8 cellular contexts compared by ENCODE assay signal in genomic region chr20:45935416-45936046, GRCh38. TPM values are rescaled to one million over a fixed set of nuclear protein-coding genes. Genes with fewer than 3 reads are reported as not detected.
DNase-seq lines count a peak whose midpoint lies in the region; ATAC-seq and TF ChIP-seq lines count a peak whose summit lies in the region.

No MANE protein-coding gene starts in this region.

- peaks cover 0 to 43% (median 35%) of the 10 kb centered on the region in 9 donors for H3K36me3 ChIP-seq in heart left ventricle

- DNase-seq in activated B cell treated with CpG ODN at 0.5 μM for 24 hours: no peak
- no peak for DNase-seq in heart left ventricle
- DNase-seq in retinal pigment epithelial cell (ENCODE audit: low read depth): no peak
- DNase-seq in hepatic stellate cell (ENCODE audit: low spot score): no peak
- no peak for DNase-seq in NCI-H1092 treated with DMSO at 0.1 percent for 48 hours (lab: John Stamatoyannopoulos, UW)
- DNase-seq in stimulated activated CD8-positive, alpha-beta memory T cell treated with anti-CD3 and anti-CD28 coated beads, Interleukin-4, amount 100 ng/mL, for 48 hours: no peak

- H3K27ac Mint-ChIP-seq in activated B cell treated with CpG ODN at 0.5 μM for 24 hours: peak overlapping the region; percentile 98

- H3K9me3 ChIP-seq in heart left ventricle: no peaks in the 10 kb centered on the region

- TF ChIP-seq CTCF in activated B cell treated with CpG ODN at 0.5 μM for 24 hours (IDR thresholded peaks at IDR 0.05) (no peak), heart left ventricle (IDR thresholded peaks at IDR 0.05) (no peak), retinal pigment epithelial cell (conservative IDR thresholded peaks at IDR 0.05; ENCODE audit: low read depth, low read length) (no peak)

- H3K27ac ChIP-seq in heart left ventricle: peak overlapping the region; percentile 79 to 100 (median 100)

- POLR2A ChIA-PET in activated B cell treated with CpG ODN at 0.5 μM for 24 hours (lab: Charles Lee): interaction anchor here (0.6 to 6.4 kb wide), 31 partner anchors 9 to 968 kb away, joined by 3 to 110 read pairs (median 5); partner anchors contain the start of genes ACOT8, CTSA, DNTTIP1 and ELMO2

- H3K36me3 Mint-ChIP-seq in activated B cell treated with CpG ODN at 0.5 μM for 24 hours (ENCODE audit: low read depth): peaks cover 48% of the 10 kb centered on the region

- CTCF ChIA-PET in activated B cell treated with CpG ODN at 0.5 μM for 24 hours (lab: Charles Lee): interaction anchor here (1.8 to 3.0 kb wide), 2 partner anchors 35 to 44 kb away, joined by 7 to 15 read pairs; partner anchors contain the start of genes CTSA and NEURL2

- no peaks in the 10 kb centered on the region for H3K27me3 ChIP-seq in heart left ventricle

- H3K9me3 Mint-ChIP-seq in activated B cell treated with CpG ODN at 0.5 μM for 24 hours: no peaks in the 10 kb centered on the region

- TF ChIP-seq POLR2A in heart left ventricle (IDR thresholded peaks at IDR 0.05): no peak

- peaks cover 0 to 28% (median 20%) of the 10 kb centered on the region in 12 donors for H3K4me1 ChIP-seq in heart left ventricle

- intact Hi-C loops in activated B cell treated with CpG ODN at 0.5 μM for 24 hours (cut with micrococcal nuclease): loop anchor here (1.0 kb wide), 8 partner anchors 24 to 143 kb away; partner anchors contain the start of genes ACOT8, CTSA, NEURL2 and UBE2C
- intact Hi-C loops in heart left ventricle (cut with DNase I): loop anchor here in 7 of 10 donors (1.0 to 10.0 kb wide), 8 partner anchors 25 to 101 kb away; partner anchors contain the start of genes CTSA (in 3 of the 7), NEURL2 (in 3 of the 7), SNX21 (in 2 of the 7) and ACOT8 (in 1 of the 7)

- H3K27me3 Mint-ChIP-seq in activated B cell treated with CpG ODN at 0.5 μM for 24 hours: no peaks in the 10 kb centered on the region

- WGBS in heart left ventricle, 4 donors: 4 to 6% (median 6%) methylated on average over 21 of the region's 21 CpGs

- H3K4me3 ChIP-seq in GM08714 (ENCODE audit: low read length) (peak overlapping the region; percentile 96), heart left ventricle (peak overlapping the region; percentile 32 to 100 (median 99)), retinal pigment epithelial cell (ENCODE audit: low read length) (peak overlapping the region; percentile 86)

- H3K4me1 Mint-ChIP-seq in activated B cell treated with CpG ODN at 0.5 μM for 24 hours: peaks cover 29% of the 10 kb centered on the region

- peak overlapping the region; percentile 97 for H3K4me3 Mint-ChIP-seq in activated B cell treated with CpG ODN at 0.5 μM for 24 hours

- ATAC-seq in HG02759 (IDR thresholded peaks at IDR 0.05; ENCODE audit: unreplicated experiment): peak; percentile 4
- ATAC-seq in activated B cell treated with CpG ODN at 0.5 μM for 24 hours (ENCODE audit: low read depth): peak; percentile 6
- peak; percentile 4 to 39 (median 24) for ATAC-seq in heart left ventricle

RNA-seq across cellular contexts. Expression of gene PCIF1, which starts 1.0 kb away (rescaled TPM):
- 48.3 and 55.7 TPM in 2 replicates for total RNA-seq in activated B cell treated with CpG ODN at 0.5 μM for 24 hours
- total RNA-seq in heart left ventricle: 10 to 100 TPM; 22.2 to 40.2 (median 28.2) TPM
- 10 to 100 TPM; 17.5 to 31.1 TPM for polyA plus RNA-seq in heart left ventricle

RNA-seq across cellular contexts. Expression of gene PLTP, which starts 23.6 kb away (rescaled TPM):
- total RNA-seq in activated B cell treated with CpG ODN at 0.5 μM for 24 hours: 2.3 and 3.5 TPM in 2 replicates
- 100 to 1,000 TPM in 3 of 9 donors, 10 to 100 TPM in 6; 19.8 to 367 (median 81.1) TPM for total RNA-seq in heart left ventricle
- 10 to 100 TPM; 21.5 to 33.2 TPM for polyA plus RNA-seq in heart left ventricle

RNA-seq across cellular contexts. Expression of gene ZNF335, which starts 36.5 kb away (rescaled TPM):
- 39.2 and 49.6 TPM in 2 replicates for total RNA-seq in activated B cell treated with CpG ODN at 0.5 μM for 24 hours
- total RNA-seq in heart left ventricle: 10 to 100 TPM in 3 of 9 donors, 1 to 10 TPM in 6; 5.6 to 14.9 (median 8.5) TPM
- polyA plus RNA-seq in heart left ventricle: 1 to 10 TPM; 7.0 TPM

RNA-seq across cellular contexts. Expression of gene CTSA, which starts 44.4 kb away (rescaled TPM):
- total RNA-seq in activated B cell treated with CpG ODN at 0.5 μM for 24 hours (61.9 and 67.2 TPM in 2 replicates), heart left ventricle (100 to 1,000 TPM in 7 of 9 donors, 10 to 100 TPM in 2; 62.5 to 214 (median 129) TPM)
- 10 to 100 TPM; 77.7 to 92.5 TPM for polyA plus RNA-seq in heart left ventricle

RNA-seq across cellular contexts. Expression of gene NEURL2, which starts 44.5 kb away (rescaled TPM):
- total RNA-seq in activated B cell treated with CpG ODN at 0.5 μM for 24 hours: 1.1 and 2.0 TPM in 2 replicates
- total RNA-seq in heart left ventricle: 10 to 100 TPM in 5 of 9 donors, 1 to 10 TPM in 4; 3.5 to 14.8 (median 10.8) TPM
- polyA plus RNA-seq in heart left ventricle: 1 to 10 TPM; 3.0 to 8.4 TPM
